Comparison of ENCODE assay signal across 9 cellular contexts in genomic region chr11:118171274-118172062, GRCh38. TPM values are rescaled to one million over a fixed set of nuclear protein-coding genes. Genes with fewer than 3 reads are reported as not detected.
DNase-seq lines count a peak whose midpoint lies in the region; ATAC-seq and TF ChIP-seq lines count a peak whose summit lies in the region.
"Had no signal": no experiment of that assay in that cellular context is flagged by ENCODE, and none has a peak within 500 bp of the region (broad histone marks: within the 10 kb centered on the region; RNA-seq: fewer than 3 reads in every experiment).

No MANE protein-coding gene starts in this region.

- ATAC-seq in HG02610 (IDR thresholded peaks at IDR 0.05; ENCODE audit: unreplicated experiment), result no peak

- intact Hi-C loops in adrenal gland (cut with DNase I), result no loop called here
- intact Hi-C loops in left ventricle myocardium inferior (cut with micrococcal nuclease), result no loop called here
- intact Hi-C loops in vagina (cut with DNase I), result loop anchor here (2.0 kb wide), 1 partner anchor 25 kb away; no protein-coding TSS in a partner anchor

- TF ChIP-seq POLR2A in adrenal gland (IDR thresholded peaks at IDR 0.05) (no peak), vagina (IDR thresholded peaks at IDR 0.05) (no peak)

- H3K4me1 ChIP-seq in adrenal gland (replicated peaks in 1 of 2) (peaks cover 0 to 9% of the 10 kb centered on the region in 2 donors), left ventricle myocardium inferior (peaks cover 58% of the 10 kb centered on the region), vagina (peaks cover 18% of the 10 kb centered on the region)

- H3K9me3 ChIP-seq in MG63 (no peaks in the 10 kb centered on the region), adrenal gland (replicated peaks in 1 of 3) (no peaks in the 10 kb centered on the region), left ventricle myocardium inferior (replicated peaks) (no peaks in the 10 kb centered on the region), vagina (no peaks in the 10 kb centered on the region)

- no peaks in the 10 kb centered on the region; the same call in 1 of the 2 replicates for H3K27me3 ChIP-seq in MG63
- peaks cover 6% of the 10 kb centered on the region for H3K27me3 ChIP-seq in adrenal gland
- H3K27me3 ChIP-seq in left ventricle myocardium inferior (ENCODE audit: low read depth), result peaks cover 4% of the 10 kb centered on the region
- H3K27me3 ChIP-seq in vagina, result no peaks in the 10 kb centered on the region

- no peak overlapping the region for H3K27ac ChIP-seq in adrenal gland
- peak overlapping the region; percentile 50 for H3K27ac ChIP-seq in left ventricle myocardium inferior (replicated peaks)
- H3K27ac ChIP-seq in vagina, result no peak overlapping the region

- WGBS in adrenal gland, 4 donors, result 4 to 20% (median 8%) methylated on average over 5 to 29 of the region's 29 CpGs

- H3K36me3 ChIP-seq in MG63 (no peaks in the 10 kb centered on the region), adrenal gland (replicated peaks in 1 of 2) (no peaks in the 10 kb centered on the region), left ventricle myocardium inferior (peaks cover 10% of the 10 kb centered on the region), vagina (no peaks in the 10 kb centered on the region)

- peak; percentile 71 to 89 (median 81) for TF ChIP-seq CTCF in adrenal gland (IDR thresholded peaks at IDR 0.05)
- peak; percentile 91 for TF ChIP-seq CTCF in left ventricle myocardium inferior (IDR thresholded peaks at IDR 0.05; ENCODE audit: borderline replicate concordance)
- TF ChIP-seq CTCF in vagina (IDR thresholded peaks at IDR 0.05), result peak; percentile 49 to 81 (median 78)

- no peak overlapping the region for H3K4me3 ChIP-seq in MG63
- no peak overlapping the region for H3K4me3 ChIP-seq in adrenal gland
- peak overlapping the region; percentile 46 for H3K4me3 ChIP-seq in left ventricle myocardium inferior
- H3K4me3 ChIP-seq in vagina, result no peak overlapping the region

- DNase-seq in GF-D8 (lab: John Stamatoyannopoulos, UW) (peak; percentile 20), MG63 (peak; percentile 49), T follicular helper cell (ENCODE audit: low read depth) (peak; percentile 63), adrenal gland (peak; percentile 50 to 79 (median 70)), left ventricle myocardium inferior (peak; percentile 71), pulmonary artery endothelial cell (ENCODE audit: low read depth, low spot score) (peak; percentile 17), vagina (ENCODE audit: extremely low spot score in 2 of 2) (no peak)

RNA-seq across cellular contexts. Expression of gene SCN2B, which starts 5.0 kb away (rescaled TPM):
- not detected in 2 replicates for total RNA-seq in MG63 (2014; rRNA removed; shearing (Covaris generic); ENCODE audit: low replicate concordance)
- total RNA-seq in adrenal gland (under 1 TPM; 0.09 to 0.96 (median 0.34) TPM), left ventricle myocardium inferior (24.9 TPM), pulmonary artery endothelial cell (not detected in 2 replicates), vagina (0.49 TPM)
- under 1 TPM; 0.10 to 0.84 (median 0.40) TPM for polyA plus RNA-seq in adrenal gland
- total RNA-seq: mononuclear cell had no signal

RNA-seq across cellular contexts. Expression of gene SCN4B, which starts 18.8 kb away (rescaled TPM):
- total RNA-seq in MG63 (2014; rRNA removed; shearing (Covaris generic); ENCODE audit: low replicate concordance), result 0.23 and 0.35 TPM in 2 replicates
- 10 to 100 TPM in 2 of 8 donors, 1 to 10 TPM in 6; 2.9 to 16.9 (median 6.9) TPM for total RNA-seq in adrenal gland
- polyA plus RNA-seq in adrenal gland, result 1 to 10 TPM; 1.7 to 5.9 (median 1.8) TPM
- total RNA-seq in left ventricle myocardium inferior, result 12.9 TPM
- 0.13 and 0.21 TPM in 2 replicates for total RNA-seq in pulmonary artery endothelial cell
- 0.98 TPM for total RNA-seq in vagina

RNA-seq across cellular contexts. Expression of gene JAML, which starts 53.3 kb away (rescaled TPM):
- total RNA-seq in MG63 (2014; rRNA removed; shearing (Covaris generic); ENCODE audit: low replicate concordance), result not detected in 2 replicates
- 10 to 100 TPM in 2 of 8 donors, 1 to 10 TPM in 6; 1.8 to 12.6 (median 5.2) TPM for total RNA-seq in adrenal gland
- polyA plus RNA-seq in adrenal gland, result 10 to 100 TPM in 1 of 3 donors, 1 to 10 TPM in 2; 3.3 to 13.9 (median 4.2) TPM
- total RNA-seq in left ventricle myocardium inferior, result 2.9 TPM
- total RNA-seq in pulmonary artery endothelial cell, result 0.13 and 0.35 TPM in 2 replicates
- total RNA-seq in vagina, result 17.2 TPM

Comparison
In these comparisons a context has a peak if more than half of its experiments do, and no peak if none do; other contexts are left out.
1. DNase-seq: peak in GF-D8 (single experiment), MG63 (single experiment), T follicular helper cell (single experiment), adrenal gland (7 of 7), left ventricle myocardium inferior (single experiment) and pulmonary artery endothelial cell (single experiment); none in vagina (0 of 2).
2. RNA of gene SCN2B, which starts 5.0 kb away (total RNA-seq): 24.9 TPM in left ventricle myocardium inferior (single experiment); 0.49 TPM in vagina (single experiment), 0.09 to 0.96 TPM in adrenal gland, not detected in MG63 and not detected in pulmonary artery endothelial cell; every median in the first group is over 10 times any median in the second.
3. Peak in every context shown above with its lines, with median percentiles within 50 percentile points of each other: CTCF ChIP-seq.